ENCODE assay signal across 23 cellular contexts in the genomic region with DNA sequence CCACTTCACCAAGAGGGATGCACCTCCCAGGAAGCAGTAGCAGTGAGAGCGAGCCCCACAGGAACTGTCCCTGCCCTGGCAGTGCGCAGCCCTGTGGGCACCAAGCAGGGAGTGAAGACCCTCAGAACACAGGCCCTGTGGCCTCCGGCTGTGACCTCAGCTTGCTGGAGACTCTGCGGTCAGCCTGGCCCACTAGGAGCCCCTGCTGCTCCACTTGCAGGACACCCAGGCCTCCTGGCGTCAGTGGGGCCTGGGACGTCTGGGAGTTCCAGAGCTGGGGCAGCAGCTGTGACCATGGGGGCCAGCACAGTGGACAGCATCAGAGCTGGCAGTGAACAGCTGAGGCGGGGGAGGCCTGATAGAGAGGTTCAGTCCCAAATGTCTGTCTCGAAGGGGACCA. TPM values are rescaled to one million over a fixed set of nuclear protein-coding genes. Genes with fewer than 3 reads are reported as not detected.
DNase-seq lines count a peak whose midpoint lies in the region; ATAC-seq and TF ChIP-seq lines count a peak whose summit lies in the region.
"Had no signal": no experiment of that assay in that cellular context is flagged by ENCODE, and none has a peak within 500 bp of the region (broad histone marks: within the 10 kb centered on the region; RNA-seq: fewer than 3 reads in every experiment).

No MANE protein-coding gene starts in this region.

- TF ChIP-seq POLR2A in gastroesophageal sphincter (IDR thresholded peaks at IDR 0.05): no peak

- H3K4me1 ChIP-seq in thoracic aorta (ENCODE audit: control insufficient read depth in 1 of 2, low read depth in 2 of 2) (peaks cover 19 to 58% of the 10 kb centered on the region in 2 donors), gastroesophageal sphincter (peaks cover 0 to 62% (median 0%) of the 10 kb centered on the region in 3 donors)
- H3K4me1 ChIP-seq: Peyer's patch, prostate gland had no signal

- no peaks in the 10 kb centered on the region for H3K27me3 ChIP-seq in thoracic aorta (replicated peaks; ENCODE audit: insufficient read depth)
- H3K27me3 ChIP-seq in gastroesophageal sphincter: no peaks in the 10 kb centered on the region
- H3K27me3 ChIP-seq: neutrophil, Peyer's patch had no signal

- H3K4me3 Mint-ChIP-seq in HFFc6 (0 out of 2 replicates have a peak overlapping the region, but pooled peaks have one; percentile 22), chondrocyte (ENCODE audit: unreplicated experiment) (peak overlapping the region; percentile 31), nephron progenitor cell (no peak overlapping the region)
- H3K4me3 Mint-ChIP-seq: activated CD4-positive, alpha-beta memory T cell treated with anti-CD3 and anti-CD28 coated beads, Interleukin-2, amount 10 ng/mL, durations not matched to agents 7 days and 5 days; B cell; brain; CD8-positive, alpha-beta T cell had no signal

- H3K9me3 Mint-ChIP-seq in HFFc6 (no peaks in the 10 kb centered on the region), chondrocyte (ENCODE audit: low read depth) (no peaks in the 10 kb centered on the region), nephron progenitor cell (peaks cover 5% of the 10 kb centered on the region)
- H3K9me3 Mint-ChIP-seq: activated CD4-positive, alpha-beta memory T cell treated with anti-CD3 and anti-CD28 coated beads, Interleukin-2, amount 10 ng/mL, durations not matched to agents 7 days and 5 days; brain; CD8-positive, alpha-beta T cell had no signal

- H3K9me3 ChIP-seq in thoracic aorta: no peaks in the 10 kb centered on the region
- no peaks in the 10 kb centered on the region for H3K9me3 ChIP-seq in gastroesophageal sphincter
- H3K9me3 ChIP-seq: neutrophil, Peyer's patch, prostate gland had no signal

- H3K27me3 Mint-ChIP-seq in HFFc6 (ENCODE audit: insufficient read depth) (peaks cover 17% of the 10 kb centered on the region), chondrocyte (ENCODE audit: low read depth) (no peaks in the 10 kb centered on the region), nephron progenitor cell (ENCODE audit: low read depth, poor library complexity) (peaks cover 7% of the 10 kb centered on the region)
- H3K27me3 Mint-ChIP-seq: activated CD4-positive, alpha-beta memory T cell treated with anti-CD3 and anti-CD28 coated beads, Interleukin-2, amount 10 ng/mL, durations not matched to agents 7 days and 5 days; B cell; brain had no signal

- WGBS in gastroesophageal sphincter (ENCODE audit: low coverage in 1 of 2), 2 donors: no CpG with 5 or more reads among the region's 8 CpGs

- H3K36me3 ChIP-seq in thoracic aorta: peaks cover 61% of the 10 kb centered on the region
- H3K36me3 ChIP-seq in gastroesophageal sphincter: peaks cover 0 to 74% of the 10 kb centered on the region in 2 donors
- H3K36me3 ChIP-seq: prostate gland had no signal

- H3K27ac ChIP-seq in thoracic aorta: peak overlapping the region; percentile 46 to 64
- peak overlapping the region in 1 of 4 donors; percentile 26 for H3K27ac ChIP-seq in gastroesophageal sphincter
- H3K27ac ChIP-seq: neutrophil had no signal

- no peak for ATAC-seq in thoracic aorta (ENCODE audit: insufficient number of reproducible peaks, low FRiP score, low read depth)
- ATAC-seq in gastroesophageal sphincter: no peak
- ATAC-seq: CD8-positive, alpha-beta T cell; GM12878 had no signal

- H3K4me3 ChIP-seq in thoracic aorta (no peak overlapping the region), gastroesophageal sphincter (no peak overlapping the region)
- H3K4me3 ChIP-seq: GM12878, Peyer's patch, prostate gland had no signal

- TF ChIP-seq CTCF in HFFc6 (IDR thresholded peaks at IDR 0.05) (no peak), chondrocyte (IDR thresholded peaks at IDR 0.05) (no peak), nephron progenitor cell (IDR thresholded peaks at IDR 0.05) (no peak), thoracic aorta (IDR thresholded peaks at IDR 0.05) (no peak), gastroesophageal sphincter (IDR thresholded peaks at IDR 0.05) (no peak)

- DNase-seq in HFFc6 (no peak), chondrocyte (ENCODE audit: low spot score) (no peak), nephron progenitor cell (no peak), thoracic aorta (ENCODE audit: low spot score) (no peak), nucleus accumbens (lab: John Stamatoyannopoulos, UW) (no peak), SW480 (ENCODE audit: low spot score) (no peak)
- DNase-seq: activated CD4-positive, alpha-beta memory T cell treated with anti-CD3 and anti-CD28 coated beads, Interleukin-2, amount 10 ng/mL, durations not matched to agents 7 days and 5 days; activated CD8-positive, alpha-beta memory T cell treated with anti-CD3 and anti-CD28 coated beads, Interleukin-2, amount 50 U/mL, for 4 hours; activated naive CD4-positive, alpha-beta T cell; CD8-positive, alpha-beta T cell; cerebellar nuclear complex; Kasumi-1; NCI-H1417 treated with DMSO at 0.1 percent for 48 hours; NCI-H226; stimulated activated CD4-positive, alpha-beta T cell treated with anti-CD3 and anti-CD28 coated beads, Interleukin-4, amount 100 ng/mL, for 4 hours; T-helper 9 cell had no signal

- no peak for TF ChIP-seq EP300 in gastroesophageal sphincter (IDR thresholded peaks at IDR 0.05)

- H3K36me3 Mint-ChIP-seq in HFFc6 (ENCODE audit: low read depth) (peaks cover 54% of the 10 kb centered on the region), chondrocyte (ENCODE audit: low read depth) (peaks cover 45% of the 10 kb centered on the region), nephron progenitor cell (ENCODE audit: low read depth) (no peaks in the 10 kb centered on the region)

- H3K4me1 Mint-ChIP-seq in HFFc6 (ENCODE audit: low read depth) (peaks cover 64% of the 10 kb centered on the region), chondrocyte (ENCODE audit: low read depth) (peaks cover 83% of the 10 kb centered on the region), nephron progenitor cell (peaks cover 74% of the 10 kb centered on the region)
- H3K4me1 Mint-ChIP-seq: B cell had no signal

- H3K27ac Mint-ChIP-seq in HFFc6 (peak overlapping the region; percentile 68; the same call in 1 of the 2 replicates), chondrocyte (ENCODE audit: unreplicated experiment) (peak overlapping the region; percentile 94), nephron progenitor cell (peak overlapping the region; percentile 60)
- H3K27ac Mint-ChIP-seq: activated CD4-positive, alpha-beta memory T cell treated with anti-CD3 and anti-CD28 coated beads, Interleukin-2, amount 10 ng/mL, durations not matched to agents 7 days and 5 days; CD8-positive, alpha-beta T cell had no signal

RNA-seq across cellular contexts. Expression of gene PXDC1, which starts 28.3 kb away (rescaled TPM):
- total RNA-seq in HFFc6 (2021; fragmentation: NEBNext Ultra II Directional; extraction: Animal tissue kit (Norgen Biotek cat#: 25700)): 10 to 100 TPM; 63.1 to 97.5 (median 72.8) TPM
- total RNA-seq in chondrocyte: 191 to 231 TPM (median 222 TPM) in 3 replicates
- total RNA-seq in thoracic aorta: 100 to 1,000 TPM; 406 to 488 TPM
- total RNA-seq in gastroesophageal sphincter: 100 to 1,000 TPM in 3 of 4 donors, 10 to 100 TPM in 1; 78.3 to 182 (median 152) TPM
